ENCODE assay signal across 8 cellular contexts in the genomic region with DNA sequence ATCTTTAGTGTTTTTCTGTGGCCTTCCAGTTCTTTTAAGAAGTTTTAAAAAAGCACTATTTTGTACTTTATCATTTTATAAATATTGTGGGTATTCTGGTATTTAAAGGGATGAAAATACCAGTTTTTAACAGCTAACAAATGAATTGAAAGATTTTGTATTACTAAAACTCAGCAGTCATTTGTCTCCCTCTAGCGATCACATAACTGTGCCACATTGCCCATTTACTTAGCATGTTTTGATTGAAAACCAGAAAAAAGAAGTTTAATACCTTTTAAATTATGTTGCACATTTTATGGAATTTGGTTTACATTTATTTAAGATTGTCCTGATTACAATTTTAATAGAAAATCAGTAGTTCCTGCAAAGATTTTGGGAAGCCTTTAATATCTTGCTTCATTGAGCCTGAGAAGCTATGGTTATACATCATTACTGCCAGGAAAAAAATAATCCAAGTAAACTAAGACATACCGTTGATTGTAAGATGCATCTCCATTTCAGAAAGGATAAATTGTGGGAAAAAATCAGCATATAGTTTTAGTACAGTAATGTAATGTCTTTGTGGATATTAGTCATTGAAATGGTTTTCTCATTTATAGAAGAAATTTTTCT. TPM values are rescaled to one million over a fixed set of nuclear protein-coding genes. Genes with fewer than 3 reads are reported as not detected.
DNase-seq lines count a peak whose midpoint lies in the region; ATAC-seq, FAIRE-seq and TF ChIP-seq lines count a peak whose summit lies in the region.

No MANE protein-coding gene starts in this region.

- TF ChIP-seq POLR2A in K562 (conservative IDR thresholded peaks at IDR 0.05) (no peak), suprapubic skin (IDR thresholded peaks at IDR 0.05) (no peak)

- peak; percentile 79 to 80 for TF ChIP-seq RAD21 in K562 (CRISPR knock-in tag; conservative IDR thresholded peaks at IDR 0.05 in 1 of 2, IDR thresholded peaks at IDR 0.05 in 1 of 2)

- peak; percentile 51 for DNase-seq in AG10803 (ENCODE audit: low read depth)
- peak; percentile 8 for DNase-seq in HuH-7 (ENCODE audit: low spot score)
- DNase-seq in K562 (ENCODE audit: extremely low read depth in 1 of 4, low spot score in 3 of 4): peak in 3 of 4 experiments; percentile 15 to 54 (median 18)
- DNase-seq in lower lobe of right lung: no peak
- DNase-seq in NCI-H446 treated with DMSO at 0.1 percent for 48 hours (lab: John Stamatoyannopoulos, UW): no peak
- DNase-seq in suprapubic skin (ENCODE audit: low spot score in 2 of 2): no peak
- DNase-seq in activated CD4-positive, alpha-beta T cell treated with anti-CD3 and anti-CD28 coated beads, Interleukin-2, amount 50 U/mL, for 1 hour: no peak
- no peak for DNase-seq in UCSD-AML1 (lab: John Stamatoyannopoulos, UW; ENCODE audit: unreplicated experiment)

- H3K36me3 ChIP-seq in K562 (ENCODE audit: control insufficient read depth, insufficient read depth, low read length) (peaks cover 22% of the 10 kb centered on the region), lower lobe of right lung (peaks cover 20% of the 10 kb centered on the region), suprapubic skin (peaks cover 20% of the 10 kb centered on the region)

- POLR2A ChIA-PET in K562 (lab: Yijun Ruan, JAX): interaction anchor here (0.6 to 1.8 kb wide), 6 partner anchors 9 to 251 kb away, joined by 3 to 5 read pairs (median 3); no protein-coding TSS in a partner anchor

- TF ChIP-seq EP300 in K562 (IDR thresholded peaks at IDR 0.05; ENCODE audit: low read length) (no peak), suprapubic skin (IDR thresholded peaks at IDR 0.05) (no peak)

- in situ Hi-C loops in K562 (cut with MboI): loop anchor here (10.0 kb wide), 1 partner anchor 570 kb away; a partner anchor contains a TSS

- no peaks in the 10 kb centered on the region for H3K9me1 ChIP-seq in K562 (ENCODE audit: control insufficient read depth, insufficient read depth, low read length)

- no peak overlapping the region for H3K4me2 ChIP-seq in K562 (ENCODE audit: insufficient read depth, low read length)

- ATAC-seq in K562: peak; percentile 69
- no peak for ATAC-seq in lower lobe of right lung

- 7% methylated on average over 2 of the region's 2 CpGs for WGBS in K562 (ENCODE audit: insufficient coverage, low coverage, missing lambda C conversion rate)
- 52% methylated on average over 2 of the region's 2 CpGs for WGBS in suprapubic skin

- no peak overlapping the region for H3K4me3 ChIP-seq in AG10803 (ENCODE audit: low read length)
- no peak overlapping the region for H3K4me3 ChIP-seq in K562
- H3K4me3 ChIP-seq in lower lobe of right lung: no peak overlapping the region
- H3K4me3 ChIP-seq in suprapubic skin: no peak overlapping the region

- H3K4me1 ChIP-seq in K562 (replicated peaks in 1 of 2; ENCODE audit: control insufficient read depth in 2 of 2, insufficient read depth in 2 of 2, low read length in 2 of 2): peaks cover 0 to 5% of the 10 kb centered on the region in 2 experiments; a peak in 2 of 5 replicates
- H3K4me1 ChIP-seq in lower lobe of right lung: peaks cover 5% of the 10 kb centered on the region
- no peaks in the 10 kb centered on the region for H3K4me1 ChIP-seq in suprapubic skin

- BruUV-seq in K562 (replicated peaks; lab: Mats Ljungman, UMichigan): no TSS peak

- H3K27me3 ChIP-seq in K562 (ENCODE audit: control insufficient read depth in 2 of 2, insufficient read depth in 2 of 2, low read length in 2 of 2) (no peaks in the 10 kb centered on the region), lower lobe of right lung (ENCODE audit: low read depth) (no peaks in the 10 kb centered on the region), suprapubic skin (no peaks in the 10 kb centered on the region)

- peak; percentile 54 for FAIRE-seq in K562 (lab: Jason Lieb, UNC)

- no peaks in the 10 kb centered on the region for H3K9me3 ChIP-seq in K562 (replicated peaks; ENCODE audit: control insufficient read depth, insufficient read depth, low read depth, low read length)
- no peaks in the 10 kb centered on the region for H3K9me3 ChIP-seq in lower lobe of right lung
- no peaks in the 10 kb centered on the region for H3K9me3 ChIP-seq in suprapubic skin

- no peak overlapping the region for H2AFZ ChIP-seq in K562 (ENCODE audit: low read depth, low read length)

- H3K79me2 ChIP-seq in K562 (ENCODE audit: control insufficient read depth, insufficient read depth, low read length): 0 out of 3 replicates have a peak, but pooled peaks cover 3% of the 10 kb centered on the region

- no peaks in the 10 kb centered on the region for H4K20me1 ChIP-seq in K562 (replicated peaks; ENCODE audit: control insufficient read depth, insufficient read depth, low read length)

- no peak overlapping the region for H3K9ac ChIP-seq in K562 (ENCODE audit: insufficient read depth in 1 of 2, low read depth in 2 of 2, low read length in 2 of 2)

- intact Hi-C loops in K562 (cut with micrococcal nuclease) (loop anchor here (1.0 to 5.0 kb wide), 3 partner anchors 86 to 578 kb away; a partner anchor contains a TSS), lower lobe of right lung (cut with DNase I) (no loop called here)

- TF ChIP-seq CTCF in AG10803 (conservative IDR thresholded peaks at IDR 0.05; ENCODE audit: low read length): peak; percentile 87
- TF ChIP-seq CTCF in K562 (IDR thresholded peaks at IDR 0.05 in 2 of 3, conservative IDR thresholded peaks at IDR 0.05 in 1 of 3; ENCODE audit: insufficient read depth in 2 of 3, low read depth in 1 of 3, low read length in 3 of 3): peak; percentile 42 to 84 (median 57); a peak in 5 of 6 replicates
- TF ChIP-seq CTCF in lower lobe of right lung (IDR thresholded peaks at IDR 0.05): peak; percentile 57
- peak in 1 of 2 donors; percentile 36 for TF ChIP-seq CTCF in suprapubic skin (IDR thresholded peaks at IDR 0.05)

- H3K27ac ChIP-seq in K562 (ENCODE audit: extremely low read depth, low read depth, low read length) (no peak overlapping the region), lower lobe of right lung (no peak overlapping the region), suprapubic skin (no peak overlapping the region)

- CTCF ChIA-PET in K562 (lab: Yijun Ruan, JAX; ENCODE audit: low intra/inter-chr PET ratio): interaction anchor here (0.7 to 1.4 kb wide), 3 partner anchors 111 to 579 kb away, joined by 3 to 4 read pairs (median 3); no protein-coding TSS in a partner anchor

TF ChIP-seq in K562, 482 proteins besides CTCF, POLR2A, EP300 and RAD21:
- TF ChIP-seq KLF16 (IDR thresholded peaks at IDR 0.05): 0 out of 2 replicates have a peak, but pooled peaks have one; percentile 17
- TF ChIP-seq, protein P1, sequence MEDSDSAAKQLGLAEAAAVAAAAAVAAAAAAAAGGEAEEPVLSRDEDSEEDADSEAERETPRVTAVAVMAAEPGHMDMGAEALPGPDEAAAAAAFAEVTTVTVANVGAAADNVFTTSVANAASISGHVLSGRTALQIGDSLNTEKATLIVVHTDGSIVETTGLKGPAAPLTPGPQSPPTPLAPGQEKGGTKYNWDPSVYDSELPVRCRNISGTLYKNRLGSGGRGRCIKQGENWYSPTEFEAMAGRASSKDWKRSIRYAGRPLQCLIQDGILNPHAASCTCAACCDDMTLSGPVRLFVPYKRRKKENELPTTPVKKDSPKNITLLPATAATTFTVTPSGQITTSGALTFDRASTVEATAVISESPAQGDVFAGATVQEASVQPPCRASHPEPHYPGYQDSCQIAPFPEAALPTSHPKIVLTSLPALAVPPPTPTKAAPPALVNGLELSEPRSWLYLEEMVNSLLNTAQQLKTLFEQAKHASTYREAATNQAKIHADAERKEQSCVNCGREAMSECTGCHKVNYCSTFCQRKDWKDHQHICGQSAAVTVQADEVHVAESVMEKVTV (CRISPR knock-in tag; IDR thresholded peaks at IDR 0.05): peak; percentile 66
- TF ChIP-seq, protein P2, sequence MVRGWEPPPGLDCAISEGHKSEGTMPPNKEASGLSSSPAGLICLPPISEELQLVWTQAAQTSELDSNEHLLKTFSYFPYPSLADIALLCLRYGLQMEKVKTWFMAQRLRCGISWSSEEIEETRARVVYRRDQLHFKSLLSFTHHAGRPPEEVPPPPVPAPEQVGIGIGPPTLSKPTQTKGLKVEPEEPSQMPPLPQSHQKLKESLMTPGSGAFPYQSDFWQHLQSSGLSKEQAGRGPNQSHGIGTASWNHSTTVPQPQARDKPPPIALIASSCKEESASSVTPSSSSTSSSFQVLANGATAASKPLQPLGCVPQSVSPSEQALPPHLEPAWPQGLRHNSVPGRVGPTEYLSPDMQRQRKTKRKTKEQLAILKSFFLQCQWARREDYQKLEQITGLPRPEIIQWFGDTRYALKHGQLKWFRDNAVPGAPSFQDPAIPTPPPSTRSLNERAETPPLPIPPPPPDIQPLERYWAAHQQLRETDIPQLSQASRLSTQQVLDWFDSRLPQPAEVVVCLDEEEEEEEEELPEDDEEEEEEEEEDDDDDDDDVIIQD (CRISPR knock-in tag; IDR thresholded peaks at IDR 0.05): no peak
- TF ChIP-seq ZNF707 (CRISPR knock-in tag; conservative IDR thresholded peaks at IDR 0.05): no peak
- TF ChIP-seq ZNF583 (CRISPR knock-in tag; IDR thresholded peaks at IDR 0.05): no peak
- TF ChIP-seq POLR2H (tag; IDR thresholded peaks at IDR 0.05; ENCODE audit: low read depth): 0 out of 2 replicates have a peak, but pooled peaks have one; percentile 17
- 0 out of 4 replicates have a peak, but pooled peaks of 1 of the 2 experiments have one; percentile 12 for TF ChIP-seq TBL1XR1 (IDR thresholded peaks at IDR 0.05; ENCODE audit: low read length in 2 of 2)
- TF ChIP-seq SMC3 (conservative IDR thresholded peaks at IDR 0.05; ENCODE audit: insufficient read depth, low read depth, low read length): 0 out of 2 replicates have a peak, but pooled peaks have one; percentile 24

RNA-seq across cellular contexts. Expression of a gene that starts 34.9 kb away (rescaled TPM):
- 31.5 and 80.4 TPM in 2 replicates for total RNA-seq in K562 (2011; cell fraction: chromatin; rRNA removed; ENCODE audit: low replicate concordance)
- total RNA-seq in K562 (2011; cell fraction: nucleolus; rRNA removed): 20.5 and 28.6 TPM in 2 replicates
- 35.2 and 42.7 TPM in 2 replicates for total RNA-seq in K562 (2011; cell fraction: nucleoplasm; rRNA removed)
- total RNA-seq in K562 (2014; rRNA removed): 43.2 and 49.0 TPM in 2 replicates
- 75.9 and 91.9 TPM in 2 replicates for total RNA-seq in K562 (2014; rRNA removed; fragmentation: Illumina TruSeq; extraction: Trizol)
- 58.9 and 64.7 TPM in 2 replicates for total RNA-seq in K562 (2015; rRNA removed; fragmentation: Illumina TruSeq; extraction: Trizol)
- total RNA-seq in K562 (2021): 59.5 and 61.8 TPM in 2 replicates
- polyA plus RNA-seq in K562 (2011; rRNA removed): 113 and 119 TPM in 2 replicates
- 37.4 and 69.9 TPM in 2 replicates for polyA plus RNA-seq in K562 (2011; cell fraction: cytosol; rRNA removed)
- 30.8 and 48.8 TPM in 2 replicates for polyA plus RNA-seq in K562 (2011; cell fraction: nucleus; rRNA removed)
- 62.0 and 83.0 TPM in 2 replicates for polyA plus RNA-seq in K562 (2012)
- polyA plus RNA-seq in K562 (2014; fragmentation: Illumina TruSeq; extraction: Trizol): 81.8 and 94.3 TPM in 2 replicates
- polyA plus RNA-seq in K562 (2014; fragmentation: Nextera tagmentation; extraction: Ambion mirVana): 100 to 1,000 TPM; 109 TPM
- 60.7 and 63.1 TPM in 2 replicates for polyA plus RNA-seq in K562 (2014; rRNA removed)
- polyA minus RNA-seq in K562 (2011; rRNA and poly(A)+ RNA removed): 90.9 and 117 TPM in 2 replicates
- polyA minus RNA-seq in K562 (2011; cell fraction: cytosol; rRNA and poly(A)+ RNA removed): 20.3 and 22.8 TPM in 2 replicates
- 57.8 and 99.0 TPM in 2 replicates for polyA minus RNA-seq in K562 (2011; cell fraction: nucleus; rRNA and poly(A)+ RNA removed)
- total RNA-seq in lower lobe of right lung: 128 TPM
- total RNA-seq in suprapubic skin: 10 to 100 TPM; 67.5 to 98.3 (median 84.5) TPM

Comparison
In these comparisons a context has a peak if more than half of its experiments do, and no peak if none do; other contexts are left out.
1. DNase-seq: peak in AG10803 (single experiment), HuH-7 (single experiment) and K562 (3 of 4); none in lower lobe of right lung (single experiment), NCI-H446 treated with DMSO at 0.1 percent for 48 hours (single experiment), suprapubic skin (0 of 2), activated CD4-positive, alpha-beta T cell treated with anti-CD3 and anti-CD28 coated beads, Interleukin-2, amount 50 U/mL, for 1 hour (single experiment) and UCSD-AML1 (single experiment).